In the genomic region with DNA sequence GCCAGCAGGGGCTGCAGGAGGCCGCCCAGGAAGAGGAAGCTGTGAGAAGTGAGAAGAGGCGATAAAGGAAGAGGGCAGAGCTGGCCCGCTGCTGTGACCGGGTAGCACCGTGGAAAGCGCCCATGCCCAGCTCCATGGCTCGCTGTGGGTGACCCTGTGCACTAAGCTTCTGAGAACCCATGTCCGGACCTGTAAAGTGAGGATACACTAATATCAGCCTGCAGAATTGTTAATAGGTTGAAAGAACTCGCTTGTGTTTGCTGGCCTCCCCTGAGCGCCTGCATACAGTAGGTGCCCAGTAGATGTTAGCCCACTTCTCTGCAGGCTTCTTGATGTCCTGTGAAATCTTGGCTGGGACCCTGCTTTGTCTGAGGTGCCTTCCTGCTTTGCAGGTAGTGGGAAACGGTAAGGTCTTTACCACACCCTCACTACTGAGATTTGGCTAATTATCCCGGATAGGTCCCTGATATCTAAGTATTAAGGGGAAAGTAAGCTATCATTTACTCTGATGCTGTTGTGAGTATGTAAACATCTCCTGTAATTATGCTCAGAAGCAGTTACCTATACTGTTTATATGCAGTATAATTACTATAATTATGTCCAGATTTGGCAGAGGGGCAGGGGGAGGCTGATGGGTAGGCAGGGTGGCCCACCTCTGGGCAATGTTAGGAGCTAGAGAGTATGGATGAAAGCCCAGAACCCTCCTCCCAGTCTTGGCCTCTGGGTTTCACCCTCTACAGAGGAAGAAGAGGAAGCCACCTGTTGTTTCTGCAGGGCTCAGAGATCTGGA, we compare ENCODE assay signal across 8 cellular contexts. TPM values are rescaled to one million over a fixed set of nuclear protein-coding genes. Genes with fewer than 3 reads are reported as not detected.
A peak's percentile ranks its signal among the peaks of the same experiment; 100 is the strongest.
DNase-seq lines count a peak whose midpoint lies in the region; ATAC-seq and TF ChIP-seq lines count a peak whose summit lies in the region.

No MANE protein-coding gene starts in this region.

- no peaks in the 10 kb centered on the region for H3K27me3 Mint-ChIP-seq in activated CD4-positive, alpha-beta T cell treated with anti-CD3 and anti-CD28 coated beads, Interleukin-2, amount 10 ng/mL, durations not matched to agents 24 days and 14 days

- peak; percentile 84 for DNase-seq in activated CD4-positive, alpha-beta T cell treated with anti-CD3 and anti-CD28 coated beads, Interleukin-2, amount 10 ng/mL, durations not matched to agents 24 days and 14 days
- DNase-seq in activated CD4-positive, alpha-beta T cell treated with anti-CD3 and anti-CD28 coated beads, Interleukin-2, amount 50 U/mL, for 4 hours, result no peak
- no peak for DNase-seq in SK-N-MC (ENCODE audit: low read depth, low spot score)
- no peak for DNase-seq in ovary
- no peak for DNase-seq in NCI-H345 (lab: John Stamatoyannopoulos, UW)

- H3K4me1 Mint-ChIP-seq in activated CD4-positive, alpha-beta T cell treated with anti-CD3 and anti-CD28 coated beads, Interleukin-2, amount 10 ng/mL, durations not matched to agents 24 days and 14 days, result peaks cover 51% of the 10 kb centered on the region

- H3K9me3 ChIP-seq in SK-N-MC (ENCODE audit: low read depth, low read length), result no peaks in the 10 kb centered on the region
- no peaks in the 10 kb centered on the region for H3K9me3 ChIP-seq in esophagus (ENCODE audit: control insufficient read depth in 2 of 2, insufficient read depth in 1 of 2, low read depth in 1 of 2, low read length in 1 of 2)
- H3K9me3 ChIP-seq in ovary, result no peaks in the 10 kb centered on the region

- H3K27me3 ChIP-seq in esophagus (ENCODE audit: control insufficient read depth in 1 of 2, insufficient read depth in 2 of 2, low read length in 2 of 2), result no peaks in the 10 kb centered on the region
- H3K27me3 ChIP-seq in ovary, result no peaks in the 10 kb centered on the region

- no peak for TF ChIP-seq EP300 in ovary (IDR thresholded peaks at IDR 0.05)

- no peak for TF ChIP-seq CTCF in ovary (IDR thresholded peaks at IDR 0.05)

- H3K27ac ChIP-seq in SK-N-MC (no peak overlapping the region), esophagus (ENCODE audit: low read depth in 2 of 2, low read length in 1 of 2) (peak overlapping the region in 1 of 2 donors; percentile 85), ovary (no peak overlapping the region)

- ATAC-seq in HG03565 (IDR thresholded peaks at IDR 0.05; ENCODE audit: unreplicated experiment), result no peak
- no peak for ATAC-seq in HG03039 (IDR thresholded peaks at IDR 0.05; ENCODE audit: unreplicated experiment)

- H3K27ac Mint-ChIP-seq in activated CD4-positive, alpha-beta T cell treated with anti-CD3 and anti-CD28 coated beads, Interleukin-2, amount 10 ng/mL, durations not matched to agents 24 days and 14 days, result peak overlapping the region; percentile 89

- H3K4me1 ChIP-seq in esophagus (ENCODE audit: control insufficient read depth in 2 of 2, insufficient read depth in 2 of 2, low read length in 1 of 2) (peaks cover 4 to 27% of the 10 kb centered on the region in 2 donors), ovary (ENCODE audit: insufficient read depth) (peaks cover 21% of the 10 kb centered on the region)

- intact Hi-C loops in activated CD4-positive, alpha-beta T cell treated with anti-CD3 and anti-CD28 coated beads, Interleukin-2, amount 10 ng/mL, durations not matched to agents 24 days and 14 days (cut with micrococcal nuclease), result loop anchor here (1.0 to 5.0 kb wide), 2 partner anchors 12 to 35 kb away; no protein-coding TSS in a partner anchor
- intact Hi-C loops in ovary (cut with DNase I), result no loop called here

- H3K36me3 ChIP-seq in SK-N-MC (ENCODE audit: insufficient read depth, low read length) (no peaks in the 10 kb centered on the region), esophagus (ENCODE audit: control insufficient read depth in 2 of 2, insufficient read depth in 2 of 2, low read length in 1 of 2) (no peaks in the 10 kb centered on the region), ovary (no peaks in the 10 kb centered on the region)

- no peaks in the 10 kb centered on the region for H3K9me3 Mint-ChIP-seq in activated CD4-positive, alpha-beta T cell treated with anti-CD3 and anti-CD28 coated beads, Interleukin-2, amount 10 ng/mL, durations not matched to agents 24 days and 14 days

- TF ChIP-seq POLR2A in ovary (IDR thresholded peaks at IDR 0.05), result no peak

- WGBS in esophagus, 2 donors, result 13 to 17% methylated on average over 12 of the region's 12 CpGs
- WGBS in ovary, 3 donors, result 17 to 22% (median 17%) methylated on average over 12 of the region's 12 CpGs

- H3K4me3 ChIP-seq in SK-N-MC (peak overlapping the region; percentile 91; the same call in 1 of the 2 replicates), esophagus (ENCODE audit: low read depth in 1 of 2, low read length in 2 of 2) (peak overlapping the region; percentile 50 to 70), ovary (peak overlapping the region; percentile 86)

- H3K36me3 Mint-ChIP-seq in activated CD4-positive, alpha-beta T cell treated with anti-CD3 and anti-CD28 coated beads, Interleukin-2, amount 10 ng/mL, durations not matched to agents 24 days and 14 days (ENCODE audit: low read depth), result no peaks in the 10 kb centered on the region

- peak overlapping the region; percentile 90 for H3K4me3 Mint-ChIP-seq in activated CD4-positive, alpha-beta T cell treated with anti-CD3 and anti-CD28 coated beads, Interleukin-2, amount 10 ng/mL, durations not matched to agents 24 days and 14 days

- no peak overlapping the region for H3K9ac ChIP-seq in SK-N-MC (ENCODE audit: insufficient read length)

RNA-seq across cellular contexts. Expression of a gene that starts 1.2 kb away (rescaled TPM):
- total RNA-seq in activated CD4-positive, alpha-beta T cell treated with anti-CD3 and anti-CD28 coated beads, Interleukin-2, amount 10 ng/mL, durations not matched to agents 24 days and 14 days, result 22.7 and 23.8 TPM in 2 replicates
- polyA plus RNA-seq in esophagus (1 to 10 TPM; 4.9 to 5.0 TPM), ovary (10 to 100 TPM; 15.2 to 27.2 TPM)
- total RNA-seq in ovary, result 10 to 100 TPM; 16.5 to 68.0 (median 30.6) TPM

RNA-seq across cellular contexts. Expression of a gene that starts 46.7 kb away (rescaled TPM):
- total RNA-seq in activated CD4-positive, alpha-beta T cell treated with anti-CD3 and anti-CD28 coated beads, Interleukin-2, amount 10 ng/mL, durations not matched to agents 24 days and 14 days, result 3,383 and 3,385 TPM in 2 replicates
- polyA plus RNA-seq in esophagus, result 1,000 to 10,000 TPM; 1,864 to 2,574 TPM
- 1,000 to 10,000 TPM; 4,127 to 7,276 (median 5,342) TPM for total RNA-seq in ovary
- 1,000 to 10,000 TPM; 3,268 to 7,073 TPM for polyA plus RNA-seq in ovary
